Comparison of ENCODE assay signal across 15 cellular contexts in the genomic region with DNA sequence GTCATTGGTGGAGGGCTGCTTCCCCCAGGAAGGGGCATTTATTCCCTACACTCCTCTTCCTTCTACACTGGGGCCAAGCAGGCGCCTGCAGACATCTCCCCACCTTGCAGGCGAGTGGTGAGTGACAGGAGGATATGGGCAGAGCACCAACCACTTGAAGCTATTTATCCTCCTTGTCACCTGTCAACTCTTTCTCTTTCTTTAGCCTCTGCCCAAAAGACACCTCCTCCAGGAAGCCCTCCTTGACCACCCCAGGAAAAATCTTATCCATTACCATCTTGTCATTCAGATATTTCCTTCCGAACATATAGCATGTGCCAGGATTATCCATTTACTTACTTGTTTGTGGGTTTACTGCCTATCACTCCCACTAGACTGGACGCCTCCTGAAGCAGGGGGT.
DNase-seq lines count a peak whose midpoint lies in the region; ATAC-seq, FAIRE-seq and TF ChIP-seq lines count a peak whose summit lies in the region.
"Had no signal": no experiment of that assay in that cellular context is flagged by ENCODE, and none has a peak within 500 bp of the region (broad histone marks: within the 10 kb centered on the region; RNA-seq: fewer than 3 reads in every experiment).

No MANE protein-coding gene starts in this region.

- H3K27me3 Mint-ChIP-seq in nephron progenitor cell (ENCODE audit: low read depth, poor library complexity), result peaks cover 33% of the 10 kb centered on the region

- H4K5ac ChIP-seq in H1 (ENCODE audit: insufficient read length, low read depth, low read length), result no peak overlapping the region

- H2BK15ac ChIP-seq in H1 (ENCODE audit: low read length), result peak overlapping the region; percentile 23; the same call in 1 of the 2 replicates

- H3K9me3 ChIP-seq in SJCRH30 (replicated peaks) (no peaks in the 10 kb centered on the region), H1 (ENCODE audit: insufficient read depth in 2 of 2, low read depth in 1 of 2, low read length in 1 of 2) (no peaks in the 10 kb centered on the region), testis (no peaks in the 10 kb centered on the region)

- H3K14ac ChIP-seq in H1 (ENCODE audit: insufficient read length), result no peak overlapping the region

- H2BK20ac ChIP-seq in H1 (ENCODE audit: low read length), result no peak overlapping the region

- no peak overlapping the region for H4K91ac ChIP-seq in H1 (replicated peaks; ENCODE audit: insufficient read length, low read length)

- H3K4ac ChIP-seq in H1 (replicated peaks; ENCODE audit: insufficient read length, low read depth, low read length), result no peak overlapping the region

- POLR2A ChIA-PET in H1 (lab: Charles Lee; ENCODE audit: partially characterized antibody), result no interaction called here

- H3K4me2 ChIP-seq in H1 (ENCODE audit: insufficient read depth in 1 of 2, low read depth in 2 of 2, low read length in 2 of 2), result no peak overlapping the region

- H3K27ac Mint-ChIP-seq in nephron progenitor cell, result peak overlapping the region; percentile 17
- H3K27ac Mint-ChIP-seq: CD8-positive, alpha-beta T cell had no signal

- TF ChIP-seq POLR2A in H1 (IDR thresholded peaks at IDR 0.05; ENCODE audit: control extremely low read depth in 1 of 2, low read depth in 2 of 2, low read length in 2 of 2), result no peak
- TF ChIP-seq POLR2A in testis (IDR thresholded peaks at IDR 0.05), result no peak

- H2BK120ac ChIP-seq in H1 (replicated peaks; ENCODE audit: low read depth, low read length), result no peak overlapping the region

- H3K9ac ChIP-seq in H1 (replicated peaks in 1 of 4; ENCODE audit: extremely low read depth in 1 of 4, low read depth in 3 of 4, low read length in 3 of 4), result no peak overlapping the region

- H3K4me3 Mint-ChIP-seq in nephron progenitor cell, result no peak overlapping the region
- H3K4me3 Mint-ChIP-seq: CD8-positive, alpha-beta T cell; H9 had no signal

- CTCF ChIA-PET in H1 (lab: Charles Lee; ENCODE audit: partially characterized antibody), result interaction anchor here (1.1 to 1.3 kb wide), 2 partner anchors 35 to 229 kb away, joined by 3 to 6 read pairs; no protein-coding TSS in a partner anchor

- no peaks in the 10 kb centered on the region for H3K23me2 ChIP-seq in H1 (ENCODE audit: low read depth, low read length)

- H4K8ac ChIP-seq in H1 (ENCODE audit: extremely low read depth, insufficient read depth, low read length), result no peak overlapping the region

- H3K4me1 Mint-ChIP-seq in nephron progenitor cell, result peaks cover 81% of the 10 kb centered on the region

- no peak for ATAC-seq in HG02852 (IDR thresholded peaks at IDR 0.05; ENCODE audit: unreplicated experiment)
- no peak for ATAC-seq in HG02588 (IDR thresholded peaks at IDR 0.05; ENCODE audit: unreplicated experiment)
- ATAC-seq: CD8-positive, alpha-beta T cell had no signal

- H2AK5ac ChIP-seq in H1 (ENCODE audit: low read depth, low read length), result no peak overlapping the region

- H3K4me3 ChIP-seq in SJCRH30, result no peak overlapping the region
- no peak overlapping the region for H3K4me3 ChIP-seq in H1 (ENCODE audit: extremely low read depth in 1 of 4, insufficient read depth in 2 of 4, low read depth in 3 of 4, low read length in 4 of 4)
- no peak overlapping the region for H3K4me3 ChIP-seq in testis
- H3K4me3 ChIP-seq: SK-N-MC had no signal

- H2AFZ ChIP-seq in H1 (ENCODE audit: low read length), result no peak overlapping the region

- intact Hi-C loops in testis (cut with DNase I; ENCODE audit: low total_unique reads), result no loop called here

- no peak for TF ChIP-seq RAD21 in H1 (IDR thresholded peaks at IDR 0.05 in 1 of 2, conservative IDR thresholded peaks at IDR 0.05 in 1 of 2; ENCODE audit: low read depth in 2 of 2, low read length in 2 of 2)

- no peak overlapping the region for H3K56ac ChIP-seq in H1 (replicated peaks; ENCODE audit: insufficient read length, low read depth, low read length)

- no peak overlapping the region for H3K23ac ChIP-seq in H1 (ENCODE audit: insufficient read length)

- H3K4me1 ChIP-seq in SJCRH30, result peaks cover 60% of the 10 kb centered on the region
- H3K4me1 ChIP-seq in H1 (replicated peaks in 1 of 4; ENCODE audit: control insufficient read depth in 3 of 4, insufficient read depth in 4 of 4, low read length in 3 of 4), result peaks cover 4 to 25% (median 14%) of the 10 kb centered on the region in 4 experiments
- H3K4me1 ChIP-seq in testis, result peaks cover 9% of the 10 kb centered on the region

- no peaks in the 10 kb centered on the region for H3K79me1 ChIP-seq in H1 (ENCODE audit: low read depth, low read length)

- H2BK12ac ChIP-seq in H1 (ENCODE audit: low read depth, low read length), result no peak overlapping the region

- no peaks in the 10 kb centered on the region for H3K9me3 Mint-ChIP-seq in nephron progenitor cell
- H3K9me3 Mint-ChIP-seq: CD8-positive, alpha-beta T cell; H9 had no signal

- WGBS in H1 (ENCODE audit: extremely low coverage in 1 of 2, insufficient coverage in 1 of 2, insufficient read length in 1 of 2, insufficient replicate concordance in 2 of 2, low coverage in 1 of 2, low lambda C conversion rate in 2 of 2, missing lambda C conversion rate in 1 of 2), 2 experiments, result 63% methylated on average over 4 of the region's 4 CpGs; no CpG with 5 or more reads in 1 of the 2 experiments
- 67 to 69% methylated on average over 4 of the region's 4 CpGs for WGBS in testis, 2 donors

- H3K27me3 ChIP-seq in SJCRH30 (no peaks in the 10 kb centered on the region), H1 (replicated peaks in 1 of 4; ENCODE audit: control insufficient read depth in 3 of 4, extremely low read depth in 1 of 4, insufficient read depth in 3 of 4, low read length in 3 of 4) (no peaks in the 10 kb centered on the region), testis (no peaks in the 10 kb centered on the region)

- H3K36me3 ChIP-seq in SJCRH30 (no peaks in the 10 kb centered on the region), H1 (ENCODE audit: control insufficient read depth in 2 of 4, insufficient read depth in 4 of 4, low read length in 3 of 4) (no peaks in the 10 kb centered on the region), testis (ENCODE audit: low read depth, missing control alignments) (no peaks in the 10 kb centered on the region)

- H3K27ac ChIP-seq in SJCRH30, result peak overlapping the region; percentile 51
- H3K27ac ChIP-seq in H1 (ENCODE audit: low read depth, low read length), result no peak overlapping the region
- H3K27ac ChIP-seq in testis, result no peak overlapping the region
- H3K27ac ChIP-seq: SK-N-MC had no signal

- no peak for TF ChIP-seq EP300 in H1 (IDR thresholded peaks at IDR 0.05; ENCODE audit: borderline replicate concordance in 1 of 2, low read depth in 2 of 2, low read length in 2 of 2)

- TF ChIP-seq CTCF in H1 (IDR thresholded peaks at IDR 0.05; ENCODE audit: control extremely low read depth in 1 of 3, insufficient read depth in 1 of 3, low read depth in 1 of 3, low read length in 3 of 3), result no peak
- TF ChIP-seq CTCF in nephron progenitor cell (IDR thresholded peaks at IDR 0.05), result no peak
- no peak for TF ChIP-seq CTCF in testis (IDR thresholded peaks at IDR 0.05)

- no peak for DNase-seq in SJCRH30
- no peak for DNase-seq in H1 (ENCODE audit: low read depth in 1 of 2, low spot score in 2 of 2)
- DNase-seq in nephron progenitor cell, result no peak
- DNase-seq in dermis blood vessel endothelial cell, result no peak
- DNase-seq in testis, result no peak
- DNase-seq: ACHN; CD8-positive, alpha-beta T cell; DND-41; H9; MV-4-11; NCI-H2029 treated with DMSO at 0.1 percent for 48 hours had no signal

- FAIRE-seq in H1 (lab: Jason Lieb, UNC), result no peak
- FAIRE-seq: GM12891 had no signal

- no peak overlapping the region for H2BK5ac ChIP-seq in H1 (ENCODE audit: low read depth, low read length)

- H4K20me1 ChIP-seq in H1 (replicated peaks in 1 of 2; ENCODE audit: control insufficient read depth in 1 of 2, insufficient read depth in 2 of 2, low read length in 2 of 2), result no peaks in the 10 kb centered on the region

- H3K36me3 Mint-ChIP-seq in nephron progenitor cell (ENCODE audit: low read depth), result no peaks in the 10 kb centered on the region
- H3K36me3 Mint-ChIP-seq: CD8-positive, alpha-beta T cell had no signal

- H3K79me2 ChIP-seq in H1 (ENCODE audit: control insufficient read depth in 1 of 2, insufficient read depth in 2 of 2, low read length in 2 of 2), result no peaks in the 10 kb centered on the region

- no peak overlapping the region for H3K18ac ChIP-seq in H1 (ENCODE audit: extremely low read depth, low read length)

TF ChIP-seq in H1, 55 proteins besides CTCF, POLR2A, EP300 and RAD21:
- TF ChIP-seq BRCA1 (IDR thresholded peaks at IDR 0.05; ENCODE audit: low read depth, low read length) (no peak), NANOG (IDR thresholded peaks at IDR 0.05; ENCODE audit: insufficient read depth, low read depth, low read length, poor library complexity, severe bottlenecking) (no peak)
